Comparison of ENCODE assay signal across 16 cellular contexts in genomic region chr3:49625071-49625470, GRCh38. TPM values are rescaled to one million over a fixed set of nuclear protein-coding genes. Genes with fewer than 3 reads are reported as not detected.
DNase-seq lines count a peak whose midpoint lies in the region; TF ChIP-seq lines count a peak whose summit lies in the region.
"Had no signal": no experiment of that assay in that cellular context is flagged by ENCODE, and none has a peak within 500 bp of the region (broad histone marks: within the 10 kb centered on the region; RNA-seq: fewer than 3 reads in every experiment).

No MANE protein-coding gene starts in this region.

- H3K4me2 ChIP-seq in neuronal stem cell (ENCODE audit: insufficient read depth, low read length, poor library complexity, severe bottlenecking), result no peak overlapping the region
- H3K4me2 ChIP-seq: BLaER1 treated with 17β-estradiol and CSF1 and Interleukin-3, amounts not matched to agents 10 nM and 100 nM had no signal

- no peak overlapping the region for H3K4me3 ChIP-seq in dorsolateral prefrontal cortex
- H3K4me3 ChIP-seq in neuronal stem cell (ENCODE audit: low read length in 2 of 2), result no peak overlapping the region
- H3K4me3 ChIP-seq: BLaER1 treated with 17β-estradiol and CSF1 and Interleukin-3, amounts not matched to agents 10 nM and 100 nM had no signal

- no CpG with 5 or more reads among the region's 13 CpGs for WGBS in neuronal stem cell (ENCODE audit: extremely low coverage in 2 of 2, insufficient read length in 2 of 2, insufficient replicate concordance in 1 of 2), 2 donors

- H3K9me3 ChIP-seq in neuronal stem cell (replicated peaks in 1 of 2; ENCODE audit: control insufficient read depth in 2 of 2, insufficient read depth in 1 of 2, low read depth in 1 of 2, low read length in 2 of 2), result no peaks in the 10 kb centered on the region
- H3K9me3 ChIP-seq: BLaER1 treated with 17β-estradiol and CSF1 and Interleukin-3, amounts not matched to agents 10 nM and 100 nM; Caco-2 had no signal

- no peak for TF ChIP-seq CTCF in dorsolateral prefrontal cortex (IDR thresholded peaks at IDR 0.05 in 54 of 56, conservative IDR thresholded peaks at IDR 0.05 in 2 of 56; ENCODE audit: low read depth in 1 of 56, partially characterized antibody in 56 of 56)

- DNase-seq in dorsolateral prefrontal cortex (no peak), neuronal stem cell (ENCODE audit: low spot score) (no peak), SK-N-DZ (ENCODE audit: low spot score) (no peak), HEK293T (ENCODE audit: extremely low spot score) (no peak), hepatic stellate cell (ENCODE audit: low spot score) (no peak)
- DNase-seq: 8988T; AML-193; Caco-2; Calu3; CD4-positive, alpha-beta T cell; CD8-positive, alpha-beta T cell; DMS79 treated with DMSO at 0.1 percent for 48 hours; GF-D8 had no signal

- no peak overlapping the region for H2BK120ac ChIP-seq in neuronal stem cell (ENCODE audit: low read depth, low read length)

- peak overlapping the region; percentile 73 for H3K9ac ChIP-seq in neuronal stem cell (ENCODE audit: low read depth, low read length, poor library complexity)
- H3K9ac ChIP-seq: BLaER1 treated with 17β-estradiol and CSF1 and Interleukin-3, amounts not matched to agents 10 nM and 100 nM had no signal

- H3K27me3 ChIP-seq in dorsolateral prefrontal cortex (no peaks in the 10 kb centered on the region), neuronal stem cell (ENCODE audit: control insufficient read depth in 3 of 3, insufficient read depth in 3 of 3, low read depth in 1 of 3, low read length in 3 of 3) (no peaks in the 10 kb centered on the region)
- H3K27me3 ChIP-seq: BLaER1 treated with 17β-estradiol and CSF1 and Interleukin-3, amounts not matched to agents 10 nM and 100 nM had no signal

- H2AFZ ChIP-seq in neuronal stem cell (ENCODE audit: low read length), result no peak overlapping the region

- H3K27ac ChIP-seq in angular gyrus (ENCODE audit: low read depth, low read length), result peak overlapping the region; percentile 74
- H3K27ac ChIP-seq in dorsolateral prefrontal cortex, result peak overlapping the region in 30 of 59 donors; percentile 19 to 86 (median 71)
- no peak overlapping the region for H3K27ac ChIP-seq in neuronal stem cell (replicated peaks; ENCODE audit: low read length)
- H3K27ac ChIP-seq: BLaER1 treated with 17β-estradiol and CSF1 and Interleukin-3, amounts not matched to agents 10 nM and 100 nM; C4-2B had no signal

- no peaks in the 10 kb centered on the region for H3K4me1 ChIP-seq in neuronal stem cell (ENCODE audit: control insufficient read depth in 2 of 2, insufficient read depth in 1 of 2, low read depth in 1 of 2, low read length in 2 of 2)
- H3K4me1 ChIP-seq: Caco-2 had no signal

- H3K36me3 ChIP-seq in neuronal stem cell (replicated peaks in 1 of 2; ENCODE audit: control insufficient read depth in 2 of 2, insufficient read depth in 2 of 2, low read length in 2 of 2), result peaks cover 0 to 15% of the 10 kb centered on the region in 2 donors
- H3K36me3 ChIP-seq: BLaER1 treated with 17β-estradiol and CSF1 and Interleukin-3, amounts not matched to agents 10 nM and 100 nM had no signal

- no peak overlapping the region for H2BK15ac ChIP-seq in neuronal stem cell (ENCODE audit: low read length)

- peak overlapping the region; percentile 13 for H3K18ac ChIP-seq in neuronal stem cell (ENCODE audit: low read length)

- CTCF ChIA-PET in HEK293T (lab: Yijun Ruan, JAX), result no interaction called here

- no peak overlapping the region for H2BK12ac ChIP-seq in neuronal stem cell (ENCODE audit: low read length)

- H3K23ac ChIP-seq in neuronal stem cell (ENCODE audit: low read depth, low read length, poor library complexity), result no peak overlapping the region

- H3K14ac ChIP-seq in neuronal stem cell (ENCODE audit: low read length), result peak overlapping the region; percentile 51

- H2AK5ac ChIP-seq in neuronal stem cell (ENCODE audit: low read depth, low read length), result no peak overlapping the region

- H3K4ac ChIP-seq in neuronal stem cell (ENCODE audit: low read length), result no peak overlapping the region

- H4K91ac ChIP-seq in neuronal stem cell (ENCODE audit: low read depth, low read length, poor library complexity), result no peak overlapping the region

- no peak overlapping the region for H2BK5ac ChIP-seq in neuronal stem cell (ENCODE audit: low read length)

- no peaks in the 10 kb centered on the region for H3K79me1 ChIP-seq in neuronal stem cell (ENCODE audit: low read depth, low read length)

- no peak overlapping the region for H4K8ac ChIP-seq in neuronal stem cell (ENCODE audit: low read depth, low read length)

- intact Hi-C loops in dorsolateral prefrontal cortex (cut with DNase I), result no loop called here

- POLR2A ChIA-PET in HEK293T (lab: Yijun Ruan, JAX), result no interaction called here

TF ChIP-seq in HEK293T, 16 proteins besides CTCF, POLR2A, EP300 and RAD21:
- TF ChIP-seq TARDBP (IDR thresholded peaks at IDR 0.05), result no peak

RNA-seq across cellular contexts. Expression of gene APEH, which starts 49.1 kb away (rescaled TPM):
- 100 to 1,000 TPM in 17 of 120 experiments, 10 to 100 TPM in 103; 53.0 to 121 (median 85.4) TPM for total RNA-seq in dorsolateral prefrontal cortex
- polyA plus RNA-seq in neuronal stem cell (2013, experiment 1 of 2), result 50.1 TPM
- 46.8 TPM for polyA plus RNA-seq in neuronal stem cell (2013, experiment 2 of 2)
- polyA plus RNA-seq in SK-N-DZ (2014; cell fraction: cytosol; rRNA removed), result 57.0 and 60.5 TPM in 2 replicates
- polyA plus RNA-seq in SK-N-DZ (2014; cell fraction: nucleus; rRNA removed), result 167 and 174 TPM in 2 replicates
